9 cellular contexts compared by ENCODE assay signal in genomic region chrX:68822641-68823410, GRCh38. TPM values are rescaled to one million over a fixed set of nuclear protein-coding genes. Genes with fewer than 3 reads are reported as not detected.
A peak's percentile ranks its signal among the peaks of the same experiment; 100 is the strongest.
DNase-seq lines count a peak whose midpoint lies in the region; ATAC-seq, FAIRE-seq and TF ChIP-seq lines count a peak whose summit lies in the region.
"Had no signal": no experiment of that assay in that cellular context is flagged by ENCODE, and none has a peak within 500 bp of the region (broad histone marks: within the 10 kb centered on the region; RNA-seq: fewer than 3 reads in every experiment).

No MANE protein-coding gene starts in this region.

- H3K4me1 ChIP-seq in SJSA1 (replicated peaks) (peaks cover under 1% of the 10 kb centered on the region; the same call in 1 of the 2 replicates), fibroblast of lung (ENCODE audit: control insufficient read depth, extremely low read depth, insufficient read depth, low read length) (no peaks in the 10 kb centered on the region)

- H3K4me2 ChIP-seq in fibroblast of lung (ENCODE audit: extremely low read depth, insufficient read depth, low read length) = no peak overlapping the region

- no peaks in the 10 kb centered on the region for H3K79me2 ChIP-seq in fibroblast of lung (ENCODE audit: control insufficient read depth, insufficient read depth, low read length)

- no peak overlapping the region for H3K27ac Mint-ChIP-seq in activated CD8-positive, alpha-beta memory T cell treated with anti-CD3 and anti-CD28 coated beads, Interleukin-2, amount 10 ng/mL, durations not matched to agents 7 days and 5 days

- TF ChIP-seq CTCF in fibroblast of lung (conservative IDR thresholded peaks at IDR 0.05 in 1 of 2, IDR thresholded peaks at IDR 0.05 in 1 of 2; ENCODE audit: low read depth in 1 of 2, low read length in 2 of 2) = peak; percentile 59 to 68
- TF ChIP-seq CTCF in omental fat pad (IDR thresholded peaks at IDR 0.05) = no peak

- no peaks in the 10 kb centered on the region for H3K27me3 ChIP-seq in SJSA1 (replicated peaks)
- no peaks in the 10 kb centered on the region for H3K27me3 ChIP-seq in fibroblast of lung (ENCODE audit: control insufficient read depth, insufficient read depth, low read length)

- CTCF ChIA-PET in activated CD8-positive, alpha-beta memory T cell treated with anti-CD3 and anti-CD28 coated beads, Interleukin-2, amount 10 ng/mL, durations not matched to agents 7 days and 5 days (lab: Charles Lee) = interaction anchor here (0.8 to 1.3 kb wide), 4 partner anchors 90 to 464 kb away, joined by 3 to 4 read pairs (median 4); no protein-coding TSS in a partner anchor

- H3K36me3 ChIP-seq in SJSA1 (no peaks in the 10 kb centered on the region), fibroblast of lung (ENCODE audit: control insufficient read depth, insufficient read depth, low read length) (no peaks in the 10 kb centered on the region)

- H2AFZ ChIP-seq in fibroblast of lung (ENCODE audit: low read length) = no peak overlapping the region

- H3K4me3 Mint-ChIP-seq in activated CD8-positive, alpha-beta memory T cell treated with anti-CD3 and anti-CD28 coated beads, Interleukin-2, amount 10 ng/mL, durations not matched to agents 7 days and 5 days = no peak overlapping the region

- DNase-seq in activated CD8-positive, alpha-beta memory T cell treated with anti-CD3 and anti-CD28 coated beads, Interleukin-2, amount 10 ng/mL, durations not matched to agents 7 days and 5 days = no peak
- DNase-seq in activated CD8-positive, alpha-beta memory T cell treated with anti-CD3 and anti-CD28 coated beads, Interleukin-2, amount 50 U/mL, for 48 hours = no peak
- DNase-seq in SJSA1 (ENCODE audit: low read depth in 1 of 2, low spot score in 2 of 2) (peak; percentile 13 to 49), fibroblast of lung (ENCODE audit: low read depth in 2 of 2) (peak; percentile 44 to 59), omental fat pad (ENCODE audit: low spot score) (no peak), GM19239 (ENCODE audit: insufficient read length, low spot score) (no peak)

- H3K9me3 ChIP-seq in SJSA1 (replicated peaks) = no peaks in the 10 kb centered on the region
- H3K9me3 ChIP-seq in fibroblast of lung (ENCODE audit: control insufficient read depth, insufficient read depth, low read depth, low read length) = no peaks in the 10 kb centered on the region

- no peaks in the 10 kb centered on the region for H3K36me3 Mint-ChIP-seq in activated CD8-positive, alpha-beta memory T cell treated with anti-CD3 and anti-CD28 coated beads, Interleukin-2, amount 10 ng/mL, durations not matched to agents 7 days and 5 days

- peaks cover 5% of the 10 kb centered on the region for H3K4me1 Mint-ChIP-seq in activated CD8-positive, alpha-beta memory T cell treated with anti-CD3 and anti-CD28 coated beads, Interleukin-2, amount 10 ng/mL, durations not matched to agents 7 days and 5 days

- no peaks in the 10 kb centered on the region for H3K27me3 Mint-ChIP-seq in activated CD8-positive, alpha-beta memory T cell treated with anti-CD3 and anti-CD28 coated beads, Interleukin-2, amount 10 ng/mL, durations not matched to agents 7 days and 5 days

- H3K9ac ChIP-seq in fibroblast of lung (ENCODE audit: insufficient read depth, low read length) = no peak overlapping the region

- no peak for FAIRE-seq in GM19239 (lab: Jason Lieb, UNC)
- FAIRE-seq: GM18507 had no signal

- no peaks in the 10 kb centered on the region for H4K20me1 ChIP-seq in fibroblast of lung (ENCODE audit: control insufficient read depth, extremely low read depth, insufficient read depth, low read length)

- no peak overlapping the region for H3K27ac ChIP-seq in SJSA1
- no peak overlapping the region for H3K27ac ChIP-seq in fibroblast of lung (ENCODE audit: insufficient read depth, low read length)

- ATAC-seq in activated CD8-positive, alpha-beta memory T cell treated with anti-CD3 and anti-CD28 coated beads, Interleukin-2, amount 10 ng/mL, durations not matched to agents 7 days and 5 days = peak; percentile 49
- peak; percentile 49 for ATAC-seq in HG03175 (IDR thresholded peaks at IDR 0.05; ENCODE audit: unreplicated experiment)
- peak; percentile 41 for ATAC-seq in omental fat pad (ENCODE audit: low FRiP score)
- ATAC-seq in GM19455 (IDR thresholded peaks at IDR 0.05; ENCODE audit: unreplicated experiment) = no peak

- H3K4me3 ChIP-seq in SJSA1 (no peak overlapping the region), fibroblast of lung (replicated peaks in 1 of 4; ENCODE audit: control extremely low read depth in 1 of 4, insufficient read depth in 1 of 4, low read depth in 3 of 4, low read length in 4 of 4) (no peak overlapping the region)

- no peaks in the 10 kb centered on the region for H3K9me3 Mint-ChIP-seq in activated CD8-positive, alpha-beta memory T cell treated with anti-CD3 and anti-CD28 coated beads, Interleukin-2, amount 10 ng/mL, durations not matched to agents 7 days and 5 days (ENCODE audit: low read depth)

RNA-seq across cellular contexts. Expression of gene EFNB1, which starts 6.0 kb away (rescaled TPM):
- 1 to 10 TPM; 4.2 to 4.3 TPM for total RNA-seq in activated CD8-positive, alpha-beta memory T cell treated with anti-CD3 and anti-CD28 coated beads, Interleukin-2, amount 10 ng/mL, durations not matched to agents 7 days and 5 days
- 9.7 and 10.4 TPM in 2 replicates for total RNA-seq in SJSA1 (2014; rRNA removed; shearing (Covaris generic))
- total RNA-seq in fibroblast of lung = 41.1 and 43.4 TPM in 2 replicates
- polyA plus RNA-seq in fibroblast of lung = 12.6 and 16.4 TPM in 2 replicates
- polyA plus RNA-seq in fibroblast of lung (2012) = 14.0 and 19.6 TPM in 2 replicates
- 17.4 and 19.7 TPM in 2 replicates for polyA minus RNA-seq in fibroblast of lung (ENCODE audit: low replicate concordance)
- total RNA-seq in omental fat pad = 100 to 1,000 TPM in 1 of 4 donors, 10 to 100 TPM in 3; 46.4 to 108 (median 78.5) TPM

Comparison
In these comparisons a context has a peak if more than half of its experiments do, and no peak if none do; other contexts are left out.
1. DNase-seq: peak in SJSA1 (2 of 2) and fibroblast of lung (2 of 2); none in activated CD8-positive, alpha-beta memory T cell treated with anti-CD3 and anti-CD28 coated beads, Interleukin-2, amount 10 ng/mL, durations not matched to agents 7 days and 5 days (single experiment), activated CD8-positive, alpha-beta memory T cell treated with anti-CD3 and anti-CD28 coated beads, Interleukin-2, amount 50 U/mL, for 48 hours (single experiment), omental fat pad (single experiment) and GM19239 (single experiment).
2. CTCF ChIP-seq: peak in fibroblast of lung (2 of 2); none in omental fat pad (0 of 3).